Comparison of ENCODE assay signal across 8 cellular contexts in genomic region chr12:14803830-14804160, GRCh38. TPM values are rescaled to one million over a fixed set of nuclear protein-coding genes. Genes with fewer than 3 reads are reported as not detected.
DNase-seq lines count a peak whose midpoint lies in the region; ATAC-seq and TF ChIP-seq lines count a peak whose summit lies in the region.

No MANE protein-coding gene starts in this region.

- peak; percentile 20 for ATAC-seq in GM19023 (IDR thresholded peaks at IDR 0.05; ENCODE audit: unreplicated experiment)
- ATAC-seq in HG02973 (IDR thresholded peaks at IDR 0.05; ENCODE audit: unreplicated experiment): peak; percentile 15

- H3K4me2 ChIP-seq in hepatocyte: peak overlapping the region; percentile 72

- no peaks in the 10 kb centered on the region for H3K9me2 ChIP-seq in hepatocyte (replicated peaks; ENCODE audit: insufficient read depth)

- H3K4me3 ChIP-seq in SK-N-MC: peak overlapping the region; percentile 90
- peak overlapping the region; percentile 21 for H3K4me3 ChIP-seq in hepatocyte
- H3K4me3 ChIP-seq in suprapubic skin: peak overlapping the region; percentile 91

- no peaks in the 10 kb centered on the region for H4K20me1 ChIP-seq in hepatocyte (ENCODE audit: insufficient read depth, poor library complexity, severe bottlenecking)

- no peaks in the 10 kb centered on the region for H3K27me3 ChIP-seq in hepatocyte
- H3K27me3 ChIP-seq in suprapubic skin: no peaks in the 10 kb centered on the region

- TF ChIP-seq POLR2A in suprapubic skin (IDR thresholded peaks at IDR 0.05): no peak

- H3K27ac ChIP-seq in SK-N-MC (peak overlapping the region; percentile 57; the same call in 1 of the 2 replicates), hepatocyte (peak overlapping the region; percentile 79), suprapubic skin (peak overlapping the region; percentile 93)

- under 1% methylated on average over 12 of the region's 12 CpGs for WGBS in hepatocyte (ENCODE audit: low lambda C conversion rate, missing lambda C conversion rate)
- 0% methylated on average over 12 of the region's 12 CpGs for WGBS in suprapubic skin

- H3K36me3 ChIP-seq in SK-N-MC (ENCODE audit: insufficient read depth, low read length) (peaks cover 23% of the 10 kb centered on the region), hepatocyte (replicated peaks; ENCODE audit: insufficient read depth, low read depth) (no peaks in the 10 kb centered on the region), suprapubic skin (peaks cover 5% of the 10 kb centered on the region)

- H3K79me2 ChIP-seq in hepatocyte: peaks cover 40% of the 10 kb centered on the region

- peaks cover 14% of the 10 kb centered on the region for H3K4me1 ChIP-seq in hepatocyte (ENCODE audit: insufficient read depth)
- H3K4me1 ChIP-seq in suprapubic skin: peaks cover 21% of the 10 kb centered on the region

- no peaks in the 10 kb centered on the region for H3K9me3 ChIP-seq in SK-N-MC (ENCODE audit: low read depth, low read length)
- no peaks in the 10 kb centered on the region for H3K9me3 ChIP-seq in hepatocyte (ENCODE audit: low read depth)
- H3K9me3 ChIP-seq in suprapubic skin: no peaks in the 10 kb centered on the region

- no peak for TF ChIP-seq CTCF in hepatocyte (IDR thresholded peaks at IDR 0.05; ENCODE audit: poor library complexity)
- no peak for TF ChIP-seq CTCF in suprapubic skin (IDR thresholded peaks at IDR 0.05)

- peak overlapping the region; percentile 47 for H2AFZ ChIP-seq in hepatocyte

- TF ChIP-seq EP300 in suprapubic skin (IDR thresholded peaks at IDR 0.05): no peak

- H3K9ac ChIP-seq in SK-N-MC (ENCODE audit: insufficient read length): peak overlapping the region; percentile 87

- no peak for DNase-seq in SK-N-MC (ENCODE audit: low read depth, low spot score)
- no peak for DNase-seq in hepatocyte (ENCODE audit: low spot score)
- no peak for DNase-seq in suprapubic skin (ENCODE audit: low spot score in 2 of 2)
- no peak for DNase-seq in activated CD4-positive, alpha-beta T cell treated with anti-CD3 and anti-CD28 coated beads, Interleukin-2, amount 50 U/mL, for 48 hours
- DNase-seq in medulla oblongata (ENCODE audit: extremely low spot score): no peak
- DNase-seq in activated gamma-delta T cell (lab: John Stamatoyannopoulos, UW): no peak

RNA-seq across cellular contexts. Expression of gene C12orf60, which starts 0.3 kb away (rescaled TPM):
- total RNA-seq in hepatocyte: 1.5 and 2.3 TPM in 2 replicates
- 0.17 and 2.0 TPM in 2 replicates for polyA plus RNA-seq in hepatocyte
- total RNA-seq in suprapubic skin: under 1 TPM in 2 of 4 donors, not detected in 2; 0.31 to 0.83 TPM

RNA-seq across cellular contexts. Expression of gene WBP11, which starts 0.5 kb away (rescaled TPM):
- total RNA-seq in hepatocyte: 22.8 and 26.6 TPM in 2 replicates
- 39.3 and 54.2 TPM in 2 replicates for polyA plus RNA-seq in hepatocyte
- total RNA-seq in suprapubic skin: 10 to 100 TPM; 16.7 to 24.4 (median 19.7) TPM

RNA-seq across cellular contexts. Expression of gene SMCO3, which starts 10.2 kb away (rescaled TPM):
- total RNA-seq in hepatocyte (1.7 and 3.2 TPM in 2 replicates), suprapubic skin (not detected)
- polyA plus RNA-seq in hepatocyte: 1.4 and 2.9 TPM in 2 replicates

RNA-seq across cellular contexts. Expression of gene ART4, which starts 39.5 kb away (rescaled TPM):
- total RNA-seq in hepatocyte: 4.9 and 6.3 TPM in 2 replicates
- polyA plus RNA-seq in hepatocyte: 5.1 and 7.3 TPM in 2 replicates
- total RNA-seq in suprapubic skin: 1 to 10 TPM in 1 of 4 donors, under 1 TPM in 2, not detected in 1; 0.17 to 1.3 (median 0.42) TPM

Comparison
In these comparisons a context has a peak if more than half of its experiments do, and no peak if none do; other contexts are left out.
1. H3K4me3 ChIP-seq: peak in every context shown above with its lines; median percentile 91 in suprapubic skin; 90 in SK-N-MC; 21 in hepatocyte.